In the genomic region with DNA sequence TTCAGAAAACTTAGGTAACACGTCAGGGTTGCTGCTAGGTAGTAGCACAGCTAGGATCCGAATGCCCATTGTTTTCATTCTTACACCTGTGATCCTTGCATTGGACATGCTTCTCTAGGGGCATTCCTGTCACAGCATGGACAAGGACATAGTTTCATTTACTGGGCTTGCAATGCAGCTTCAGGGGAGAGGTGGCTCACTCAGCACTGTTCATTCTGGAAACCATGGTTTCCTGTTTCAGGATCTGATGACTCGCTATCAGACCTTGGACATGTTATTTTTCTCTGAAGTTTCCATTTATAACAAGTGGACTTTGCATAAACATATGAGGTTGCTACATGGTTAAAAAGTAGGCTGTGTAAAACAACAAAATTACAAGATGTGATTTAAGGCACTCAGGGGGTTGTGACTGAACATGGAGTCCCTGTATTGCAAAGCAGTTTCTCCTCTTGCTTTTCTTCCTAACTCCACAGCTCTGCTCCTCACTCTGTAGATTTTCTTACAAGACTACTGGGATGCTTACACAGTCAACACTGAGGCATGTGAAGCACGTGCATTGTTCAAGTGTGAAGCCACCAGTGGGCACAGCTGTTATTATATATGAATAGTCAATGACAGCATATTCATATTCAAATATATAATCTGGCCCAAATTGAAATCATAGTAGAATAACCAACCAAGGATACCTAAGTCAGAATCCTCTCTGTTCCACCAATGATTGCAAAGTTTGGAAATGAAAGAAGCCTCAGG, we compare ENCODE assay signal across 15 cellular contexts.
DNase-seq lines count a peak whose midpoint lies in the region; ATAC-seq, FAIRE-seq and TF ChIP-seq lines count a peak whose summit lies in the region.
"Had no signal": no experiment of that assay in that cellular context is flagged by ENCODE, and none has a peak within 500 bp of the region (broad histone marks: within the 10 kb centered on the region; RNA-seq: fewer than 3 reads in every experiment).

No MANE protein-coding gene starts in this region.

- H3K27ac ChIP-seq in small intestine (ENCODE audit: low read depth in 1 of 2, low read length in 1 of 2) (peak overlapping the region; percentile 26 to 64), prostate gland (no peak overlapping the region)
- H3K27ac ChIP-seq: right atrium auricular region had no signal

- FAIRE-seq in GM18507 (lab: Jason Lieb, UNC) (peak; percentile 5), small intestine (lab: Jason Lieb, UNC) (no peak), HTR-8/SVneo (lab: Jason Lieb, UNC) (no peak)

- ATAC-seq in SK-N-SH treated with all-trans-retinoic acid at 6 μM for 48 hours (peak; percentile 86), HG03442 (IDR thresholded peaks at IDR 0.05; ENCODE audit: unreplicated experiment) (no peak)
- ATAC-seq: activated CD8-positive, alpha-beta T cell treated with anti-CD3 and anti-CD28 coated beads, Interleukin-2, amount 10 ng/mL, durations not matched to agents 7 days and 5 days had no signal

- H3K27me3 ChIP-seq in small intestine (ENCODE audit: control insufficient read depth in 2 of 2, insufficient read depth in 2 of 2, low read length in 2 of 2) = no peaks in the 10 kb centered on the region
- no peaks in the 10 kb centered on the region for H3K27me3 ChIP-seq in prostate gland (replicated peaks; ENCODE audit: insufficient read depth)
- H3K27me3 ChIP-seq: right atrium auricular region had no signal

- TF ChIP-seq POLR2A in prostate gland (IDR thresholded peaks at IDR 0.05) = no peak

- no peaks in the 10 kb centered on the region for H3K9me3 ChIP-seq in small intestine (ENCODE audit: control insufficient read depth, low read depth)
- H3K9me3 ChIP-seq in prostate gland = no peaks in the 10 kb centered on the region
- H3K9me3 ChIP-seq: right atrium auricular region had no signal

- 49 to 56% (median 51%) methylated on average over 4 of the region's 4 CpGs for WGBS in small intestine, 3 donors
- 76% methylated on average over 4 of the region's 4 CpGs for WGBS in prostate gland

- H3K36me3 ChIP-seq in small intestine (ENCODE audit: control insufficient read depth in 2 of 2, insufficient read depth in 2 of 2, low read length in 2 of 2) = no peaks in the 10 kb centered on the region
- no peaks in the 10 kb centered on the region for H3K36me3 ChIP-seq in prostate gland
- H3K36me3 ChIP-seq: right atrium auricular region had no signal

- DNase-seq in GM18507 (ENCODE audit: extremely low spot score, insufficient read length, low read depth) (no peak), fibroblast of the aortic adventitia (ENCODE audit: low read depth) (peak; percentile 52), small intestine (no peak), activated gamma-delta T cell treated with Interleukin-2 at 50 U/mL for 16 hours (no peak), HTR-8/SVneo (ENCODE audit: insufficient read length, low spot score) (no peak), prostate gland (ENCODE audit: low spot score) (no peak)
- DNase-seq: activated CD8-positive, alpha-beta T cell treated with anti-CD3 and anti-CD28 coated beads, Interleukin-2, amount 10 ng/mL, durations not matched to agents 7 days and 5 days; activated naive CD4-positive, alpha-beta T cell treated with anti-CD3 and anti-CD28 coated beads, Interleukin-2, amount 10 ng/mL, durations not matched to agents 7 days and 5 days; immature natural killer cell; NCI-H1105 treated with DMSO at 0.1 percent for 48 hours; NCI-H526 treated with DMSO at 0.1 percent for 48 hours; T-helper 9 cell had no signal

- H3K4me1 ChIP-seq in small intestine (ENCODE audit: control insufficient read depth in 2 of 2, insufficient read depth in 1 of 2, low read depth in 1 of 2, low read length in 1 of 2) (peaks cover 4 to 6% of the 10 kb centered on the region in 2 donors), prostate gland (replicated peaks) (no peaks in the 10 kb centered on the region)
- H3K4me1 ChIP-seq: right atrium auricular region had no signal

- H3K4me3 ChIP-seq in fibroblast of the aortic adventitia (ENCODE audit: low read depth, low read length) (no peak overlapping the region), small intestine (ENCODE audit: low read depth in 1 of 2, low read length in 2 of 2) (no peak overlapping the region), prostate gland (no peak overlapping the region)
- H3K4me3 ChIP-seq: right atrium auricular region had no signal

- TF ChIP-seq CTCF in fibroblast of the aortic adventitia (IDR thresholded peaks at IDR 0.05; ENCODE audit: insufficient read depth, low read length) (no peak), prostate gland (IDR thresholded peaks at IDR 0.05) (no peak)

- intact Hi-C loops in prostate gland (cut with DNase I) = no loop called here

TF ChIP-seq in SK-N-SH treated with all-trans-retinoic acid at 6 μM for 48 hours, 23 proteins besides CTCF, POLR2A, EP300 and RAD21:
- TF ChIP-seq OSR1 (CRISPR knock-in tag; IDR thresholded peaks at IDR 0.05) (no peak), TCF4 (CRISPR knock-in tag; IDR thresholded peaks at IDR 0.05; ENCODE audit: borderline replicate concordance) (no peak), ZNF70 (CRISPR knock-in tag; IDR thresholded peaks at IDR 0.05) (no peak), BACH2 (CRISPR knock-in tag; IDR thresholded peaks at IDR 0.05; ENCODE audit: borderline replicate concordance) (no peak), SNAI2 (CRISPR knock-in tag; IDR thresholded peaks at IDR 0.05) (no peak), ESRRG (CRISPR knock-in tag; IDR thresholded peaks at IDR 0.05) (no peak), PPARA (CRISPR knock-in tag; IDR thresholded peaks at IDR 0.05; ENCODE audit: borderline replicate concordance) (no peak), ISL1 (CRISPR knock-in tag; IDR thresholded peaks at IDR 0.05) (no peak), ZC3H10 (CRISPR knock-in tag; IDR thresholded peaks at IDR 0.05) (no peak), ARNTL (CRISPR knock-in tag; IDR thresholded peaks at IDR 0.05; ENCODE audit: borderline replicate concordance, low read depth) (no peak), ZFP30 (CRISPR knock-in tag; IDR thresholded peaks at IDR 0.05) (no peak), RARB (CRISPR knock-in tag; IDR thresholded peaks at IDR 0.05) (no peak)
- TF ChIP-seq, protein P1, sequence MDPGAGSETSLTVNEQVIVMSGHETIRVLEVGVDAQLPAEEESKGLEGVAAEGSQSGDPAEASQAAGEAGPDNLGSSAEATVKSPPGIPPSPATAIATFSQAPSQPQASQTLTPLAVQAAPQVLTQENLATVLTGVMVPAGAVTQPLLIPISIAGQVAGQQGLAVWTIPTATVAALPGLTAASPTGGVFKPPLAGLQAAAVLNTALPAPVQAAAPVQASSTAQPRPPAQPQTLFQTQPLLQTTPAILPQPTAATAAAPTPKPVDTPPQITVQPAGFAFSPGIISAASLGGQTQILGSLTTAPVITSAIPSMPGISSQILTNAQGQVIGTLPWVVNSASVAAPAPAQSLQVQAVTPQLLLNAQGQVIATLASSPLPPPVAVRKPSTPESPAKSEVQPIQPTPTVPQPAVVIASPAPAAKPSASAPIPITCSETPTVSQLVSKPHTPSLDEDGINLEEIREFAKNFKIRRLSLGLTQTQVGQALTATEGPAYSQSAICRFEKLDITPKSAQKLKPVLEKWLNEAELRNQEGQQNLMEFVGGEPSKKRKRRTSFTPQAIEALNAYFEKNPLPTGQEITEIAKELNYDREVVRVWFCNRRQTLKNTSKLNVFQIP (CRISPR knock-in tag; IDR thresholded peaks at IDR 0.05; ENCODE audit: borderline replicate concordance, low read depth) = no peak
TF ChIP-seq in SK-N-SH treated with all-trans-retinoic acid at 6 μM for 48 hours: peak in this region for 0.

Comparison
In these comparisons a context has a peak if more than half of its experiments do, and no peak if none do; other contexts are left out.
1. H3K27ac ChIP-seq: peak in small intestine (2 of 2); none in prostate gland (0 of 2).